In genomic region chr13:39676315-39676876, GRCh38 we compare ENCODE assay signal across 8 cellular contexts. TPM values are rescaled to one million over a fixed set of nuclear protein-coding genes. Genes with fewer than 3 reads are reported as not detected.
A peak's percentile ranks its signal among the peaks of the same experiment; 100 is the strongest.
DNase-seq lines count a peak whose midpoint lies in the region; ATAC-seq and TF ChIP-seq lines count a peak whose summit lies in the region.

No MANE protein-coding gene starts in this region.

- H3K36me3 Mint-ChIP-seq in GM23338 (ENCODE audit: low read depth) (peaks cover 23% of the 10 kb centered on the region), chondrocyte (ENCODE audit: low read depth) (peaks cover 23% of the 10 kb centered on the region), mesothelial cell of epicardium (peaks cover 32% of the 10 kb centered on the region)

- no peak overlapping the region for H3K27ac ChIP-seq in GM23338 (ENCODE audit: low read depth)

- H3K27me3 ChIP-seq in GM23338 (ENCODE audit: insufficient read depth): no peaks in the 10 kb centered on the region

- no peak overlapping the region for H3K4me3 ChIP-seq in GM23338

- no peaks in the 10 kb centered on the region; the same call in 1 of the 2 replicates for H3K36me3 ChIP-seq in GM23338 (ENCODE audit: insufficient read depth)

- H3K4me3 Mint-ChIP-seq in GM23338 (no peak overlapping the region), chondrocyte (ENCODE audit: unreplicated experiment) (no peak overlapping the region), mesothelial cell of epicardium (no peak overlapping the region)

- no peaks in the 10 kb centered on the region for H3K4me1 Mint-ChIP-seq in GM23338
- H3K4me1 Mint-ChIP-seq in chondrocyte (ENCODE audit: low read depth): no peaks in the 10 kb centered on the region
- H3K4me1 Mint-ChIP-seq in mesothelial cell of epicardium: no peaks in the 10 kb centered on the region

- no peaks in the 10 kb centered on the region for H3K4me1 ChIP-seq in GM23338 (ENCODE audit: insufficient read depth)

- DNase-seq in COR-L47 (lab: John Stamatoyannopoulos, UW): peak; percentile 72
- peak; percentile 77 for DNase-seq in GM23338 (ENCODE audit: low spot score)
- DNase-seq in NCI-H82 (lab: John Stamatoyannopoulos, UW): peak; percentile 86
- DNase-seq in chondrocyte (ENCODE audit: low spot score): no peak
- no peak for DNase-seq in mesothelial cell of epicardium (ENCODE audit: low spot score in 2 of 2, unreplicated experiment in 2 of 2)
- DNase-seq in UCSD-AML1 (lab: John Stamatoyannopoulos, UW; ENCODE audit: unreplicated experiment): no peak
- DNase-seq in stimulated activated CD8-positive, alpha-beta memory T cell treated with anti-CD3 and anti-CD28 coated beads, Interleukin-4, amount 100 ng/mL, for 48 hours: no peak

- no peak overlapping the region for H3K4me2 ChIP-seq in GM23338

- H3K79me2 ChIP-seq in GM23338 (replicated peaks; ENCODE audit: insufficient read depth): no peaks in the 10 kb centered on the region

- no peak overlapping the region for H2AFZ ChIP-seq in GM23338

- ATAC-seq in GM23338: no peak
- ATAC-seq in HG03196 (IDR thresholded peaks at IDR 0.05; ENCODE audit: unreplicated experiment): no peak

- H3K9me2 ChIP-seq in GM23338 (ENCODE audit: insufficient read depth): no peaks in the 10 kb centered on the region

- H3K27ac Mint-ChIP-seq in GM23338 (no peak overlapping the region), chondrocyte (ENCODE audit: unreplicated experiment) (no peak overlapping the region), mesothelial cell of epicardium (no peak overlapping the region)

- no peaks in the 10 kb centered on the region for H3F3A ChIP-seq in GM23338 (replicated peaks; ENCODE audit: low read depth)

- no peaks in the 10 kb centered on the region for H3K27me3 Mint-ChIP-seq in GM23338 (ENCODE audit: insufficient read depth, low read depth, poor library complexity)
- no peaks in the 10 kb centered on the region for H3K27me3 Mint-ChIP-seq in chondrocyte (ENCODE audit: low read depth)
- H3K27me3 Mint-ChIP-seq in mesothelial cell of epicardium (ENCODE audit: low read depth): no peaks in the 10 kb centered on the region

- H4K20me1 ChIP-seq in GM23338 (replicated peaks; ENCODE audit: insufficient read depth): no peaks in the 10 kb centered on the region

- TF ChIP-seq CTCF in GM23338 (conservative IDR thresholded peaks at IDR 0.05; ENCODE audit: low read depth in 2 of 2) (peak in 1 of 2 experiments; percentile 59; a peak in 2 of 4 replicates), chondrocyte (IDR thresholded peaks at IDR 0.05) (peak; percentile 88), mesothelial cell of epicardium (IDR thresholded peaks at IDR 0.05; ENCODE audit: unreplicated experiment) (peak; percentile 65)

- H3K9me3 Mint-ChIP-seq in GM23338 (no peaks in the 10 kb centered on the region; the same call in 2 of the 3 replicates), chondrocyte (ENCODE audit: low read depth) (peaks cover 4% of the 10 kb centered on the region), mesothelial cell of epicardium (peaks cover 4% of the 10 kb centered on the region)

TF ChIP-seq in GM23338, 12 proteins besides CTCF, POLR2A, EP300 and RAD21:
- no peak for TF ChIP-seq ETS1 (IDR thresholded peaks at IDR 0.05)
- TF ChIP-seq EZH2 (IDR thresholded peaks at IDR 0.05; ENCODE audit: low read depth, unreplicated experiment): no peak
- no peak for TF ChIP-seq ZNF331 (CRISPR knock-in tag; IDR thresholded peaks at IDR 0.05; ENCODE audit: low read depth)
- TF ChIP-seq ZNF114 (CRISPR knock-in tag; IDR thresholded peaks at IDR 0.05): no peak
- TF ChIP-seq EZH2phosphoT487 (IDR thresholded peaks at IDR 0.05; ENCODE audit: unreplicated experiment): no peak
TF ChIP-seq in GM23338: peak in this region for 0.

RNA-seq across cellular contexts. Expression of gene COG6, which starts 20.9 kb away (rescaled TPM):
- total RNA-seq in GM23338 (2014; rRNA removed; shearing (Covaris generic)): 21.8 and 23.6 TPM in 2 replicates
- 5.9 and 10.0 TPM in 2 replicates for polyA plus RNA-seq in GM23338 (2016; fragmentation: Nextera tagmentation; extraction: Ambion mirVana)
- 57.7 to 73.9 TPM (median 60.9 TPM) in 3 replicates for total RNA-seq in chondrocyte
- 47.8 to 54.4 TPM (median 49.4 TPM) in 3 replicates for total RNA-seq in mesothelial cell of epicardium

Comparison
In these comparisons a context has a peak if more than half of its experiments do, and no peak if none do; other contexts are left out.
1. DNase-seq: peak in COR-L47 (single experiment), GM23338 (single experiment) and NCI-H82 (single experiment); none in chondrocyte (single experiment), mesothelial cell of epicardium (0 of 2), UCSD-AML1 (single experiment) and stimulated activated CD8-positive, alpha-beta memory T cell treated with anti-CD3 and anti-CD28 coated beads, Interleukin-4, amount 100 ng/mL, for 48 hours (single experiment).